In the genomic region with DNA sequence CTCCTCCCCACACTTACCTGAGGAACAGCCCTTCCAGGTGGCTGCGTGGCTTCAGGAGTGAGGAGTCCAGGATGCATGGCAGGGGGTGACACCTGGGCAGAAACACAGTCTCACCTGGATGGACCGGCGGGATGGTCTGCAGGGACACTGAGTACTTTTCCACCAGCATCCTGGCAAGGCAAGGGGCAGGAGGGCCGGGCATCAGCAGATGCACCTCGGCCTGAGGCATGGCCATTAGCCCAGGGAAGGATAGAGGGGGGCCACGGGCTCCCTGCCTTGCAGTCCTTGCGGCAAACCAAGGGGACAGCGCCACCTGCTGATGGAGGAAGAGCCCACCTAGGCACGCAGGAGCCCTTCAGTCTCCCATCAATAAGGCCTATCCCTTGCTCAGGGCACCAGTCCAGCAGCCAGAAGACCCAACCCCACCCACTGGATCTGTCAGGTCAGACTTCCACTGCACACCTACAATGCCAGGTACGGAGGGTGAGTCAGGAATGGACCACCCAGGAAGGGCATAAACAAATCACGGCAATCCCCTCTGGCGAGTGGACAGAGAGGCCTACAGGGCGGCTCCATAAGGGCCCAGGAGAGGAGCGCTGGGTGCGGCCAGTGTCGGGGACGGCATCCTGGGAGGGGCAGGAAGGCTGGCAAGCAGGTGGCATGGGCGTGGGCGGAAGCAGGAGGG, we compare ENCODE assay signal across 1 cellular context.
TF ChIP-seq lines count a peak whose summit lies in the region.

No MANE protein-coding gene starts in this region.

TF ChIP-seq in HEK293, 187 proteins besides CTCF, POLR2A, EP300 and RAD21 (continued from another document):
- peak; percentile 63 for TF ChIP-seq PATZ1 (tag by site-specific recombination; IDR thresholded peaks at IDR 0.05)
- peak; percentile 68 for TF ChIP-seq ZBTB48 (tag by site-specific recombination; IDR thresholded peaks at IDR 0.05)
- TF ChIP-seq ZNF10 (tag by site-specific recombination; IDR thresholded peaks at IDR 0.05) = peak; percentile 92
- no peak for TF ChIP-seq ZNF280D (tag by site-specific recombination; IDR thresholded peaks at IDR 0.05)
- TF ChIP-seq ZNF473 (tag by site-specific recombination; IDR thresholded peaks at IDR 0.05) = no peak
- TF ChIP-seq ZSCAN30 (tag by site-specific recombination; IDR thresholded peaks at IDR 0.05) = 0 out of 2 replicates have a peak, but pooled peaks have one; percentile 25
- no peak for TF ChIP-seq ZNF747 (tag by site-specific recombination; IDR thresholded peaks at IDR 0.05)
- 0 out of 2 replicates have a peak, but pooled peaks have one; percentile 24 for TF ChIP-seq ZNF2 (tag by site-specific recombination; IDR thresholded peaks at IDR 0.05)
- TF ChIP-seq, protein P1, sequence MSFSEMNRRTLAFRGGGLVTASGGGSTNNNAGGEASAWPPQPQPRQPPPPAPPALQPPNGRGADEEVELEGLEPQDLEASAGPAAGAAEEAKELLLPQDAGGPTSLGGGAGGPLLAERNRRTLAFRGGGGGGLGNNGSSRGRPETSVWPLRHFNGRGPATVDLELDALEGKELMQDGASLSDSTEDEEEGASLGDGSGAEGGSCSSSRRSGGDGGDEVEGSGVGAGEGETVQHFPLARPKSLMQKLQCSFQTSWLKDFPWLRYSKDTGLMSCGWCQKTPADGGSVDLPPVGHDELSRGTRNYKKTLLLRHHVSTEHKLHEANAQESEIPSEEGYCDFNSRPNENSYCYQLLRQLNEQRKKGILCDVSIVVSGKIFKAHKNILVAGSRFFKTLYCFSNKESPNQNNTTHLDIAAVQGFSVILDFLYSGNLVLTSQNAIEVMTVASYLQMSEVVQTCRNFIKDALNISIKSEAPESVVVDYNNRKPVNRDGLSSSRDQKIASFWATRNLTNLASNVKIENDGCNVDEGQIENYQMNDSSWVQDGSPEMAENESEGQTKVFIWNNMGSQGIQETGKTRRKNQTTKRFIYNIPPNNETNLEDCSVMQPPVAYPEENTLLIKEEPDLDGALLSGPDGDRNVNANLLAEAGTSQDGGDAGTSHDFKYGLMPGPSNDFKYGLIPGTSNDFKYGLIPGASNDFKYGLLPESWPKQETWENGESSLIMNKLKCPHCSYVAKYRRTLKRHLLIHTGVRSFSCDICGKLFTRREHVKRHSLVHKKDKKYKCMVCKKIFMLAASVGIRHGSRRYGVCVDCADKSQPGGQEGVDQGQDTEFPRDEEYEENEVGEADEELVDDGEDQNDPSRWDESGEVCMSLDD (tag by site-specific recombination; IDR thresholded peaks at IDR 0.05) = no peak
- no peak for TF ChIP-seq ZNF768 (tag by site-specific recombination; IDR thresholded peaks at IDR 0.05)
- no peak for TF ChIP-seq ZSCAN16 (tag by site-specific recombination; IDR thresholded peaks at IDR 0.05)
- no peak for TF ChIP-seq ZNF76 (tag by site-specific recombination; IDR thresholded peaks at IDR 0.05; ENCODE audit: borderline replicate concordance, low read depth)
- no peak for TF ChIP-seq MYNN (tag by site-specific recombination; IDR thresholded peaks at IDR 0.05; ENCODE audit: borderline replicate concordance)
- no peak for TF ChIP-seq ZNF624 (tag by site-specific recombination; IDR thresholded peaks at IDR 0.05)
- TF ChIP-seq WT1 (tag by site-specific recombination; IDR thresholded peaks at IDR 0.05) = no peak
- peak; percentile 25; the same call in 1 of the 2 replicates for TF ChIP-seq ZNF394 (tag by site-specific recombination; IDR thresholded peaks at IDR 0.05; ENCODE audit: borderline replicate concordance)
- TF ChIP-seq TRIM28 (IDR thresholded peaks at IDR 0.05; ENCODE audit: borderline replicate concordance, low read length) = peak; percentile 27; the same call in 1 of the 2 replicates
- no peak for TF ChIP-seq ZNF785 (tag by site-specific recombination; IDR thresholded peaks at IDR 0.05)
- TF ChIP-seq ZNF843 (tag by site-specific recombination; IDR thresholded peaks at IDR 0.05) = no peak
- TF ChIP-seq ZIC2 (tag by site-specific recombination; IDR thresholded peaks at IDR 0.05) = 0 out of 2 replicates have a peak, but pooled peaks have one; percentile 19
- TF ChIP-seq KLF10 (tag by site-specific recombination; IDR thresholded peaks at IDR 0.05) = no peak
- TF ChIP-seq GLIS2 (tag by site-specific recombination; IDR thresholded peaks at IDR 0.05) = peak; percentile 89
- TF ChIP-seq ZNF26 (tag by site-specific recombination; IDR thresholded peaks at IDR 0.05) = no peak
- TF ChIP-seq HIC1 (tag by site-specific recombination; IDR thresholded peaks at IDR 0.05) = no peak
- no peak for TF ChIP-seq ZBTB21 (tag by site-specific recombination; IDR thresholded peaks at IDR 0.05)
- TF ChIP-seq GLI4 (tag by site-specific recombination; IDR thresholded peaks at IDR 0.05) = no peak
- no peak for TF ChIP-seq ZNF16 (tag by site-specific recombination; IDR thresholded peaks at IDR 0.05; ENCODE audit: low read depth)
